19 cellular contexts compared by ENCODE assay signal in genomic region chr12:69885656-69886055, GRCh38.
DNase-seq lines count a peak whose midpoint lies in the region; ATAC-seq, FAIRE-seq and TF ChIP-seq lines count a peak whose summit lies in the region.
"Had no signal": no experiment of that assay in that cellular context is flagged by ENCODE, and none has a peak within 500 bp of the region (broad histone marks: within the 10 kb centered on the region; RNA-seq: fewer than 3 reads in every experiment).

No MANE protein-coding gene starts in this region.

- H3K4me2 ChIP-seq in GM23248 (ENCODE audit: unreplicated experiment): no peak overlapping the region

- no peak overlapping the region for H3K9ac ChIP-seq in GM23248

- no peaks in the 10 kb centered on the region for H3K79me2 ChIP-seq in GM23248 (ENCODE audit: insufficient read depth)

- peak; percentile 55 for FAIRE-seq in GM12891 (lab: Jason Lieb, UNC)

- no peaks in the 10 kb centered on the region for H3K9me2 ChIP-seq in GM23248 (ENCODE audit: insufficient read depth)

- H3K4me3 ChIP-seq in GM23248: no peak overlapping the region
- H3K4me3 ChIP-seq: HAP-1, Peyer's patch, SK-N-MC had no signal

- H3K36me3 ChIP-seq in GM23248 (ENCODE audit: low read depth): no peaks in the 10 kb centered on the region
- H3K36me3 ChIP-seq: HAP-1 had no signal

- H2AFZ ChIP-seq in GM23248: no peak overlapping the region

- no peak for TF ChIP-seq POLR2A in GM12891 (IDR thresholded peaks at IDR 0.05; ENCODE audit: low read depth, low read length)

- no peaks in the 10 kb centered on the region for H3K9me3 ChIP-seq in GM23248 (ENCODE audit: low read depth)
- H3K9me3 ChIP-seq: HAP-1, Peyer's patch had no signal

- no peak overlapping the region for H3K27ac ChIP-seq in GM23248
- H3K27ac ChIP-seq: Peyer's patch, SK-N-MC had no signal

- no peaks in the 10 kb centered on the region for H3F3A ChIP-seq in GM23248 (ENCODE audit: insufficient read depth)

- H4K20me1 ChIP-seq in GM23248 (ENCODE audit: insufficient read depth): no peaks in the 10 kb centered on the region

- H3K4me1 ChIP-seq in GM23248 (ENCODE audit: insufficient read depth): no peaks in the 10 kb centered on the region
- H3K4me1 ChIP-seq: HAP-1, Peyer's patch had no signal

- H3K27me3 ChIP-seq in GM23248 (replicated peaks; ENCODE audit: insufficient read depth): no peaks in the 10 kb centered on the region
- H3K27me3 ChIP-seq: Peyer's patch had no signal

- peak; percentile 58 for ATAC-seq in GM18870 (IDR thresholded peaks at IDR 0.05; ENCODE audit: unreplicated experiment)
- peak; percentile 64 for ATAC-seq in HG03025 (IDR thresholded peaks at IDR 0.05; ENCODE audit: low FRiP score, unreplicated experiment)
- no peak for ATAC-seq in activated CD4-positive, CD25-positive, alpha-beta regulatory T cell treated with anti-CD3 and anti-CD28 coated beads, Interleukin-2, amount 50 U/mL, for 24 hours
- ATAC-seq: activated naive CD8-positive, alpha-beta T cell treated with anti-CD3 and anti-CD28 coated beads, Interleukin-2, amount 50 U/mL, for 24 hours; activated T-helper 17 cell treated with anti-CD3 and anti-CD28 coated beads, Interleukin-2, amount 50 U/mL, for 72 hours had no signal

- DNase-seq in GM12891 (ENCODE audit: insufficient read length, low spot score) (no peak), NCI-H446 treated with DMSO at 0.1 percent for 48 hours (lab: John Stamatoyannopoulos, UW) (peak; percentile 66), GM23248 (no peak), NCI-H1436 (lab: John Stamatoyannopoulos, UW) (no peak), HPDE6-E6E7 (ENCODE audit: extremely low spot score) (no peak)
- DNase-seq: activated CD4-positive, alpha-beta T cell treated with anti-CD3 and anti-CD28 coated beads for 1 hour; activated naive CD8-positive, alpha-beta T cell treated with anti-CD3 and anti-CD28 coated beads, Interleukin-2, amount 50 U/mL, for 24 hours; CD4-positive, CD25-positive, alpha-beta regulatory T cell; cortex of kidney; DMS79; mesendoderm; NCI-H2107; Peyer's patch had no signal

- in situ Hi-C loops in GM23248 (cut with MboI): loop anchor here (10.0 kb wide), 1 partner anchor 829 kb away; no protein-coding TSS in a partner anchor

TF ChIP-seq in GM12891, 5 proteins besides CTCF, POLR2A, EP300 and RAD21:
- no peak for TF ChIP-seq PAX5 (IDR thresholded peaks at IDR 0.05; ENCODE audit: insufficient read depth, low read length, severe bottlenecking)
- TF ChIP-seq SPI1 (IDR thresholded peaks at IDR 0.05; ENCODE audit: low read depth, low read length): no peak
- TF ChIP-seq POU2F2 (IDR thresholded peaks at IDR 0.05; ENCODE audit: low read depth, low read length): no peak
- no peak for TF ChIP-seq TAF1 (IDR thresholded peaks at IDR 0.05; ENCODE audit: low read depth, low read length)
- no peak for TF ChIP-seq POLR2AphosphoS5 (IDR thresholded peaks at IDR 0.05; ENCODE audit: low read depth, low read length)

Comparison
In these comparisons a context has a peak if more than half of its experiments do, and no peak if none do; other contexts are left out.
1. ATAC-seq: peak in GM18870 (single experiment) and HG03025 (single experiment); none in activated CD4-positive, CD25-positive, alpha-beta regulatory T cell treated with anti-CD3 and anti-CD28 coated beads, Interleukin-2, amount 50 U/mL, for 24 hours (0 of 2).